22 cellular contexts compared by ENCODE assay signal in genomic region chr22:24826710-24827285, GRCh38. TPM values are rescaled to one million over a fixed set of nuclear protein-coding genes. Genes with fewer than 3 reads are reported as not detected.
DNase-seq lines count a peak whose midpoint lies in the region; ATAC-seq and TF ChIP-seq lines count a peak whose summit lies in the region.
"Had no signal": no experiment of that assay in that cellular context is flagged by ENCODE, and none has a peak within 500 bp of the region (broad histone marks: within the 10 kb centered on the region; RNA-seq: fewer than 3 reads in every experiment).

No MANE protein-coding gene starts in this region.

- H3K9me3 Mint-ChIP-seq in type B pancreatic cell = no peaks in the 10 kb centered on the region
- H3K9me3 Mint-ChIP-seq: CD4-positive, alpha-beta T cell had no signal

- peak; percentile 13 for DNase-seq in Right ventricle myocardium superior
- no peak for DNase-seq in heart left ventricle
- DNase-seq in colonic mucosa = no peak
- DNase-seq in type B pancreatic cell (ENCODE audit: extremely low spot score, unreplicated experiment) = no peak
- DNase-seq: ACHN; CD4-positive, alpha-beta T cell; DMS 273 treated with DMSO at 0.1 percent for 48 hours; GM23248; HCEC 1CT; MG63; NCI-H1417 treated with DMSO at 0.1 percent for 48 hours; NCI-H446 treated with DMSO at 0.1 percent for 48 hours had no signal

- H3K4me3 ChIP-seq in heart left ventricle (no peak overlapping the region), colonic mucosa (no peak overlapping the region), mucosa of stomach (ENCODE audit: low read length) (no peak overlapping the region)
- H3K4me3 ChIP-seq: BLaER1, GM12878, GM23248, MG63 had no signal

- H3K36me3 ChIP-seq in heart left ventricle (no peaks in the 10 kb centered on the region), colonic mucosa (no peaks in the 10 kb centered on the region), mucosa of stomach (ENCODE audit: control insufficient read depth, insufficient read depth, low read length) (no peaks in the 10 kb centered on the region)
- H3K36me3 ChIP-seq: BLaER1, MG63 had no signal

- intact Hi-C loops in Right ventricle myocardium superior (cut with DNase I) (no loop called here), heart left ventricle (cut with DNase I) (no loop called here), colonic mucosa (cut with DNase I) (no loop called here)

- no peak for TF ChIP-seq POLR2A in heart left ventricle (IDR thresholded peaks at IDR 0.05)

- TF ChIP-seq CTCF in heart left ventricle (IDR thresholded peaks at IDR 0.05) (no peak), colonic mucosa (IDR thresholded peaks at IDR 0.05) (no peak), type B pancreatic cell (conservative IDR thresholded peaks at IDR 0.05) (no peak)

- peak overlapping the region; percentile 95 for H3K27ac Mint-ChIP-seq in type B pancreatic cell
- H3K27ac Mint-ChIP-seq: CD4-positive, alpha-beta T cell had no signal

- ATAC-seq in Right ventricle myocardium superior (ENCODE audit: poor library complexity) (no peak), heart left ventricle (no peak), GM18498 (IDR thresholded peaks at IDR 0.05; ENCODE audit: unreplicated experiment) (no peak), GM21619 (IDR thresholded peaks at IDR 0.05; ENCODE audit: unreplicated experiment) (no peak), GM21528 (IDR thresholded peaks at IDR 0.05; ENCODE audit: low FRiP score, unreplicated experiment) (no peak)
- ATAC-seq: GM12878, Right ventricle myocardium inferior had no signal

- H3K27me3 ChIP-seq in heart left ventricle (no peaks in the 10 kb centered on the region), colonic mucosa (no peaks in the 10 kb centered on the region), mucosa of stomach (ENCODE audit: control insufficient read depth, insufficient read depth, low read length) (no peaks in the 10 kb centered on the region)
- H3K27me3 ChIP-seq: BLaER1 had no signal

- H3K4me1 ChIP-seq in heart left ventricle (peaks cover 0 to 7% (median 0%) of the 10 kb centered on the region in 12 donors), colonic mucosa (no peaks in the 10 kb centered on the region), mucosa of stomach (ENCODE audit: control insufficient read depth, insufficient read depth, low read length) (peaks cover 70% of the 10 kb centered on the region)
- H3K4me1 ChIP-seq: BLaER1 had no signal

- H3K9me3 ChIP-seq in heart left ventricle (no peaks in the 10 kb centered on the region), colonic mucosa (no peaks in the 10 kb centered on the region), mucosa of stomach (ENCODE audit: control insufficient read depth, low read length) (no peaks in the 10 kb centered on the region)
- H3K9me3 ChIP-seq: BLaER1, MG63 had no signal

- peak overlapping the region; percentile 19 to 68 for H3K9ac ChIP-seq in colonic mucosa (ENCODE audit: low read depth in 2 of 2, low read length in 2 of 2)
- peak overlapping the region; percentile 44 for H3K9ac ChIP-seq in mucosa of stomach (ENCODE audit: low read length)
- H3K9ac ChIP-seq: BLaER1, GM23248 had no signal

- H3K27me3 Mint-ChIP-seq in type B pancreatic cell = peaks cover 9% of the 10 kb centered on the region
- H3K27me3 Mint-ChIP-seq: CD4-positive, alpha-beta T cell had no signal

- 88 to 92% (median 91%) methylated on average over 7 of the region's 7 CpGs for WGBS in heart left ventricle, 4 donors

- peak overlapping the region; percentile 44 for H3K4me3 Mint-ChIP-seq in type B pancreatic cell
- H3K4me3 Mint-ChIP-seq: CD4-positive, alpha-beta T cell had no signal

- no peaks in the 10 kb centered on the region for H3K36me3 Mint-ChIP-seq in type B pancreatic cell

- H3K27ac ChIP-seq in heart left ventricle = no peak overlapping the region
- H3K27ac ChIP-seq in colonic mucosa = peak overlapping the region; percentile 37
- H3K27ac ChIP-seq: 22Rv1, BLaER1, GM23248 had no signal

- H3K4me1 Mint-ChIP-seq in type B pancreatic cell (ENCODE audit: unreplicated experiment) = peaks cover 22% of the 10 kb centered on the region

RNA-seq across cellular contexts. Expression of gene SGSM1, which starts 20.8 kb away (rescaled TPM):
- total RNA-seq in Right ventricle myocardium superior = 9.2 TPM
- total RNA-seq in heart left ventricle = 10 to 100 TPM in 3 of 9 donors, 1 to 10 TPM in 6; 4.1 to 11.0 (median 6.8) TPM
- polyA plus RNA-seq in heart left ventricle = 1 to 10 TPM; 2.1 to 2.7 TPM
- total RNA-seq in colonic mucosa = 1 to 10 TPM; 3.3 to 3.9 TPM
- 3.7 and 5.1 TPM in 2 replicates for total RNA-seq in type B pancreatic cell (ENCODE audit: low replicate concordance)
- total RNA-seq: GM12878, GM23248, LHCN-M2 had no signal
- polyA plus RNA-seq: GM12878, GM23248 had no signal

RNA-seq across cellular contexts. Expression of gene PIWIL3, which starts 52.3 kb away (rescaled TPM):
- total RNA-seq in Right ventricle myocardium superior = not detected
- total RNA-seq in heart left ventricle = not detected
- polyA plus RNA-seq in heart left ventricle = not detected
- total RNA-seq in colonic mucosa = not detected
- total RNA-seq in type B pancreatic cell (ENCODE audit: low replicate concordance) = not detected in 2 replicates
- total RNA-seq: CD4-positive, alpha-beta T cell; GM23248; LHCN-M2; Right ventricle myocardium inferior; SK-MEL-5 had no signal
- polyA plus RNA-seq: GM12878, GM23248 had no signal
